ENCODE assay signal across 14 cellular contexts in the genomic region with DNA sequence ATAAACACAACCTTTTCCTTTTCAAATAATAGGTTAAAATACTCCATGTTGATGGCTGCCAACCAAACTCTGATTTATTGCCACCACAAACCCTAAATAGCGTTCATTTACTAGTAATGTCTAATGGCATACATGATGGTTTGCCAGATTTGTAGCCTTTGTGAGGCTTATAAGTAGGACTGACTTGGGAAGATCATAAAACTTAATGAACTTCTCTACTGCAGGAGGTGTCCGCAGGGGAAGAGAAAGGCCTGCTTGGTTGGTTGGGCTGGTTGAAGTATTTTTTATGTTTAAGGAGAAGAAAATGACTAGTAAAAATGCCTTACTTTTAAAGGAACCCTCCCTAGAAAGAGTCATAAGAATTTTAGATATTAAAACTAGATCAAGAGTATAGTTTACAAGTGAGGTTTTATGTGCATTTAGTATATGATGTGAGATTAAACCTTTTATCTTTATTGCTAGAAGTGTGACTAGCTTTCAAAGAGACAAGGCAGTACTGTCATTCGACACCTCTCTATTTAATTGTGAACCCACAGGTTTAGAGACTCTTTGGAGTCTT. TPM values are rescaled to one million over a fixed set of nuclear protein-coding genes. Genes with fewer than 3 reads are reported as not detected.
DNase-seq lines count a peak whose midpoint lies in the region; ATAC-seq and TF ChIP-seq lines count a peak whose summit lies in the region.
"Had no signal": no experiment of that assay in that cellular context is flagged by ENCODE, and none has a peak within 500 bp of the region (broad histone marks: within the 10 kb centered on the region; RNA-seq: fewer than 3 reads in every experiment).

No MANE protein-coding gene starts in this region.

- TF ChIP-seq CTCF in left ventricle myocardium inferior (IDR thresholded peaks at IDR 0.05; ENCODE audit: borderline replicate concordance) (no peak), vagina (IDR thresholded peaks at IDR 0.05) (no peak)

- H3K27ac ChIP-seq in left ventricle myocardium inferior (replicated peaks) (peak overlapping the region; percentile 5), iPS-18a (ENCODE audit: low read length) (no peak overlapping the region), vagina (peak overlapping the region; percentile 94)
- H3K27ac ChIP-seq: ascending aorta, RWPE1 had no signal

- no peak for ATAC-seq in Right ventricle myocardium superior (ENCODE audit: poor library complexity)
- ATAC-seq in HG02588 (IDR thresholded peaks at IDR 0.05; ENCODE audit: unreplicated experiment), result no peak
- ATAC-seq in GM18498 (IDR thresholded peaks at IDR 0.05; ENCODE audit: unreplicated experiment), result no peak
- ATAC-seq: natural killer cell treated with Interleukin-12 subunit alpha and Interleukin-12 subunit beta and Interleukin-15 and Interleukin-18, amount 100 ng/mL, for 72 hours had no signal

- DNase-seq in left ventricle myocardium inferior, result no peak
- no peak for DNase-seq in Right ventricle myocardium superior
- peak; percentile 63 for DNase-seq in NCI-H82 treated with DMSO at 0.1 percent for 48 hours (lab: John Stamatoyannopoulos, UW; ENCODE audit: unreplicated experiment)
- no peak for DNase-seq in vagina (ENCODE audit: extremely low spot score in 2 of 2)
- DNase-seq in HuH-7.5 (ENCODE audit: low spot score), result no peak
- DNase-seq: activated T-cell treated with anti-CD3 and anti-CD28 coated beads, Interleukin-2, amount 50 U/mL, for 48 hours; NCI-H146; stimulated activated CD4-positive, alpha-beta T cell treated with anti-CD3 and anti-CD28 coated beads, Interleukin-15, amount 100 ng/mL, for 24 hours had no signal

- no peak overlapping the region for H3K9ac ChIP-seq in iPS-18a (ENCODE audit: low read length)

- no peak for TF ChIP-seq POLR2A in vagina (IDR thresholded peaks at IDR 0.05)

- intact Hi-C loops in left ventricle myocardium inferior (cut with micrococcal nuclease) (no loop called here), Right ventricle myocardium superior (cut with DNase I) (loop anchor here (10.0 kb wide), 1 partner anchor 133 kb away; no protein-coding TSS in a partner anchor), vagina (cut with DNase I) (no loop called here)

- H3K4me1 ChIP-seq in left ventricle myocardium inferior, result peaks cover 97% of the 10 kb centered on the region
- peaks cover 76% of the 10 kb centered on the region for H3K4me1 ChIP-seq in iPS-18a (ENCODE audit: control insufficient read depth, low read depth, low read length)
- peaks cover 34% of the 10 kb centered on the region for H3K4me1 ChIP-seq in vagina
- H3K4me1 ChIP-seq: ascending aorta had no signal

- no peaks in the 10 kb centered on the region for H3K36me3 ChIP-seq in left ventricle myocardium inferior
- peaks cover 15% of the 10 kb centered on the region for H3K36me3 ChIP-seq in iPS-18a (ENCODE audit: control insufficient read depth, low read depth, low read length)
- no peaks in the 10 kb centered on the region for H3K36me3 ChIP-seq in vagina
- H3K36me3 ChIP-seq: ascending aorta had no signal

- H3K27me3 ChIP-seq in left ventricle myocardium inferior (ENCODE audit: low read depth) (no peaks in the 10 kb centered on the region), iPS-18a (ENCODE audit: control insufficient read depth, insufficient read depth, low read length) (peaks cover 4% of the 10 kb centered on the region), vagina (no peaks in the 10 kb centered on the region)
- H3K27me3 ChIP-seq: ascending aorta had no signal

- H3K4me3 ChIP-seq in left ventricle myocardium inferior, result no peak overlapping the region
- peak overlapping the region; percentile 16 for H3K4me3 ChIP-seq in iPS-18a (ENCODE audit: low read length)
- peak overlapping the region in 1 of 2 donors; percentile 6 for H3K4me3 ChIP-seq in vagina
- H3K4me3 ChIP-seq: ascending aorta had no signal

- H3K9me3 ChIP-seq in left ventricle myocardium inferior (replicated peaks) (no peaks in the 10 kb centered on the region), iPS-18a (ENCODE audit: control insufficient read depth, low read depth, low read length) (no peaks in the 10 kb centered on the region), vagina (no peaks in the 10 kb centered on the region)
- H3K9me3 ChIP-seq: ascending aorta had no signal

RNA-seq across cellular contexts. Expression of gene PBX3, which starts 5.0 kb away (rescaled TPM):
- total RNA-seq in left ventricle myocardium inferior (44.2 TPM), Right ventricle myocardium superior (54.1 TPM), vagina (82.3 TPM)

RNA-seq across cellular contexts. Expression of gene MAPKAP1, which starts 45.1 kb away (rescaled TPM):
- 127 TPM for total RNA-seq in left ventricle myocardium inferior
- 122 TPM for total RNA-seq in Right ventricle myocardium superior
- total RNA-seq in vagina, result 70.7 TPM
